In genomic region chr10:35993816-35994515, GRCh38 we compare ENCODE assay signal across 22 cellular contexts.
"Had no signal": no experiment of that assay in that cellular context is flagged by ENCODE, and none has a peak within 500 bp of the region (broad histone marks: within the 10 kb centered on the region; RNA-seq: fewer than 3 reads in every experiment).

No MANE protein-coding gene starts in this region.

- H3K4me3 ChIP-seq: skin epidermis, testis, transverse colon had no signal

- DNase-seq: activated CD4-positive, alpha-beta memory T cell treated with anti-CD3 and anti-CD28 coated beads for 36 hours; activated CD4-positive, alpha-beta T cell treated with anti-CD3 and anti-CD28 coated beads, Interleukin-2, amount 10 ng/mL, durations not matched to agents 24 days and 14 days; activated CD4-positive, CD25-positive, alpha-beta regulatory T cell treated with anti-CD3 and anti-CD28 coated beads, Interleukin-2, amount 50 U/mL, for 72 hours; activated CD8-positive, alpha-beta memory T cell treated with anti-CD3 and anti-CD28 coated beads, Interleukin-2, amount 50 U/mL, for 4 hours; activated gamma-delta T cell treated with Interleukin-2 at 50 U/mL for 16 hours; activated naive CD4-positive, alpha-beta T cell treated with anti-CD3 and anti-CD28 coated beads, Interleukin-2, amount 50 U/mL, for 16 hours; activated T-cell treated with anti-CD3 and anti-CD28 coated beads, Interleukin-2, amount 50 U/mL, for 1 hour; amygdala; effector CD4-positive, alpha-beta T cell; glutamatergic neuron; left ventricle myocardium superior; naive B cell; stimulated activated CD4-positive, alpha-beta T cell treated with anti-CD3 and anti-CD28 coated beads, Interleukin-12 subunit alpha, Interleukin-12 subunit beta, amount 100 ng/mL, for 4 hours; stimulated activated CD4-positive, alpha-beta T cell treated with anti-CD3 and anti-CD28 coated beads, Interleukin-4, amount 100 ng/mL, for 1 hour; stimulated activated naive CD8-positive, alpha-beta T cell treated with anti-CD3 and anti-CD28 coated beads, Interleukin-15, Interleukin-2, amounts not matched to agents 100 U/mL and 50 U/mL, for 24 hours; T-helper 17 cell; T1000; testis; transverse colon had no signal

- H3K9me3 ChIP-seq: testis, transverse colon had no signal

- H3K4me3 Mint-ChIP-seq: activated CD4-positive, alpha-beta memory T cell treated with anti-CD3 and anti-CD28 coated beads for 36 hours; activated CD4-positive, alpha-beta T cell treated with anti-CD3 and anti-CD28 coated beads, Interleukin-2, amount 10 ng/mL, durations not matched to agents 24 days and 14 days; central memory CD8-positive, alpha-beta T cell; dendritic cell treated with granulocyte-macrophage colony-stimulating factor and Interleukin-4, amounts not matched to agents 40 ng/mL and 50 ng/mL, for 4 days; naive B cell; T-helper 17 cell had no signal

- H3K27me3 Mint-ChIP-seq: activated CD4-positive, alpha-beta memory T cell treated with anti-CD3 and anti-CD28 coated beads for 36 hours; activated CD4-positive, alpha-beta T cell treated with anti-CD3 and anti-CD28 coated beads, Interleukin-2, amount 10 ng/mL, durations not matched to agents 24 days and 14 days; central memory CD8-positive, alpha-beta T cell; dendritic cell treated with granulocyte-macrophage colony-stimulating factor and Interleukin-4, amounts not matched to agents 40 ng/mL and 50 ng/mL, for 4 days; naive B cell; T-helper 17 cell had no signal

- H3K4me1 ChIP-seq: testis, transverse colon had no signal

- H3K27me3 ChIP-seq: testis, transverse colon had no signal

- H3K27ac ChIP-seq: skin epidermis, testis, transverse colon had no signal

- H3K9me3 Mint-ChIP-seq: activated CD4-positive, alpha-beta T cell treated with anti-CD3 and anti-CD28 coated beads, Interleukin-2, amount 10 ng/mL, durations not matched to agents 24 days and 14 days; dendritic cell treated with granulocyte-macrophage colony-stimulating factor and Interleukin-4, amounts not matched to agents 40 ng/mL and 50 ng/mL, for 4 days had no signal

- H3K4me1 Mint-ChIP-seq: activated CD4-positive, alpha-beta T cell treated with anti-CD3 and anti-CD28 coated beads, Interleukin-2, amount 10 ng/mL, durations not matched to agents 24 days and 14 days; central memory CD8-positive, alpha-beta T cell; naive B cell; T-helper 17 cell had no signal

- H3K36me3 ChIP-seq: transverse colon had no signal

- H3K27ac Mint-ChIP-seq: activated CD4-positive, alpha-beta memory T cell treated with anti-CD3 and anti-CD28 coated beads for 36 hours; activated CD4-positive, alpha-beta T cell treated with anti-CD3 and anti-CD28 coated beads, Interleukin-2, amount 10 ng/mL, durations not matched to agents 24 days and 14 days; dendritic cell treated with granulocyte-macrophage colony-stimulating factor and Interleukin-4, amounts not matched to agents 40 ng/mL and 50 ng/mL, for 4 days; naive B cell; T-helper 17 cell had no signal

- H3K36me3 Mint-ChIP-seq: activated CD4-positive, alpha-beta memory T cell treated with anti-CD3 and anti-CD28 coated beads for 36 hours; naive B cell had no signal
